Comparison of ENCODE assay signal across 8 cellular contexts in genomic region chr11:75352417-75353206, GRCh38. TPM values are rescaled to one million over a fixed set of nuclear protein-coding genes. Genes with fewer than 3 reads are reported as not detected.
DNase-seq lines count a peak whose midpoint lies in the region; ATAC-seq, FAIRE-seq and TF ChIP-seq lines count a peak whose summit lies in the region.

No MANE protein-coding gene starts in this region.

- no peaks in the 10 kb centered on the region for H3K9me3 ChIP-seq in muscle layer of colon (ENCODE audit: low read length)

- FAIRE-seq in HTR-8/SVneo (lab: Jason Lieb, UNC): no peak

- peaks cover 39% of the 10 kb centered on the region for H3K4me1 ChIP-seq in muscle layer of colon (ENCODE audit: insufficient read depth, low read length)

- TF ChIP-seq CTCF in GM12873 (IDR thresholded peaks at IDR 0.05; ENCODE audit: insufficient read depth, low read depth, low read length, missing control alignments): peak; percentile 18

- H3K9ac ChIP-seq in muscle layer of colon (ENCODE audit: low read length): peak overlapping the region; percentile 2

- no peaks in the 10 kb centered on the region for H3K27me3 ChIP-seq in muscle layer of colon (ENCODE audit: control insufficient read depth in 1 of 2, insufficient read depth in 2 of 2, low read length in 2 of 2)

- H3K4me3 ChIP-seq in muscle layer of colon (ENCODE audit: low read depth in 1 of 2, low read length in 2 of 2): peak overlapping the region; percentile 58 to 73

- H3K36me3 ChIP-seq in muscle layer of colon (ENCODE audit: insufficient read depth, low read length): no peaks in the 10 kb centered on the region

- ATAC-seq in HG02870 (IDR thresholded peaks at IDR 0.05; ENCODE audit: unreplicated experiment): no peak

- H3K27ac ChIP-seq in caudate nucleus (ENCODE audit: low read depth, low read length) (peak overlapping the region; percentile 96), muscle layer of colon (ENCODE audit: low read depth, low read length) (peak overlapping the region; percentile 57)

- peak; percentile 68 for DNase-seq in NCI-H748 (lab: John Stamatoyannopoulos, UW; ENCODE audit: unreplicated experiment)
- DNase-seq in caudate nucleus (lab: John Stamatoyannopoulos, UW): peak in 1 of 61 donors; percentile 31
- DNase-seq in DMS 273 treated with DMSO at 0.1 percent for 48 hours (lab: John Stamatoyannopoulos, UW): no peak
- DNase-seq in HTR-8/SVneo (ENCODE audit: insufficient read length, low spot score): no peak
- no peak for DNase-seq in A172 (ENCODE audit: low spot score)

RNA-seq across cellular contexts. Expression of gene ARRB1, which starts 1.2 kb away (rescaled TPM):
- total RNA-seq in A172 (2014; rRNA removed; shearing (Covaris generic)): 18.4 and 22.2 TPM in 2 replicates

RNA-seq across cellular contexts. Expression of gene RPS3, which starts 46.7 kb away (rescaled TPM):
- total RNA-seq in A172 (2014; rRNA removed; shearing (Covaris generic)): 1,638 and 1,693 TPM in 2 replicates
